In the genomic region with DNA sequence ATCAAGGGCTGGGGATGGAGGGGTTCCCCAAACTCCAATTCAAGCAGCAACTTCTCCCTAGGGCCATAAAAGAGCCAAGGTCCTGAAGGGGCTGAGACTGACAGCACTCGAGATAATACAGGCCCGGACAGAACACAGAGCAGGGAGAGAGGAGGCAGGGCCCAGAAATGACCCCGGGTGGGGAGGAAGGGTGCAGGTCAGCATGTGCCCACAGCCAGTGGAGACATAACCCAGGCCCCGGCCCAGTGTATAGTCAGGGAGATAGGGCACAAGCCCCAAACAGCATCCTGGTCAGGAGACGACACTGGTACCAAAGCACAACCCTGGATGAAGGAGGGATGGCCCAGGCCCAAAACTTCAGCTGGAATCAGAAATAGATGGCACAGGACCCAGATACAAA, we compare ENCODE assay signal across 8 cellular contexts. TPM values are rescaled to one million over a fixed set of nuclear protein-coding genes. Genes with fewer than 3 reads are reported as not detected.
"Had no signal": no experiment of that assay in that cellular context is flagged by ENCODE, and none has a peak within 500 bp of the region (broad histone marks: within the 10 kb centered on the region; RNA-seq: fewer than 3 reads in every experiment).

No MANE protein-coding gene starts in this region.

- H3K4me3 Mint-ChIP-seq: H9 had no signal

- FAIRE-seq: H54, HTR-8/SVneo had no signal

- H3K9ac ChIP-seq: GM23248 had no signal

- DNase-seq: GOT3, H9, HCEC 1CT had no signal

- H2AFZ ChIP-seq: GM23248 had no signal

- H3K9me3 Mint-ChIP-seq: H9 had no signal

- H3K4me3 ChIP-seq: GM23248 had no signal

- H3K27ac ChIP-seq: GM23248 had no signal

RNA-seq across cellular contexts. Expression of a gene that starts 47.4 kb away (rescaled TPM):
- total RNA-seq: GM23248, HT-29, IMR-90 had no signal
- polyA plus RNA-seq: GM23248 had no signal
